In the genomic region with DNA sequence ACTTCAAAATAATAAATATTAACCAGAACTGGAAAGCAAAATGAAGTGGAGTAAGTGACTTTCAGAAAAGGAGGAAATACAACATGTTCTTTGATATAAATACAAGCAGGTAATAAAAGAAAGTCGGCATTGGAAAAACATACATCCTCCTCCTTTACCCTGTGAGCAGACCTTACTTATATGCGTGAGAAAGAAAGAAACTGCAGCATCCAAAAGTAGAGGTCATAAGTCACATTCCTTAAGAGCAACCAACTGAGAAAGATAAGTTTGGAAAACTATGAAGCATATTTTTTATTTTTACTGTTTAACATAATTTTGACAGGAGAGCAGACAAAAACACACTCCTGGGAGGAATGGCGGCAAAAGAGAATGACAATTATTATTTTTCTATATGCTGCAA, we compare ENCODE assay signal across 21 cellular contexts.
DNase-seq lines count a peak whose midpoint lies in the region; ATAC-seq and TF ChIP-seq lines count a peak whose summit lies in the region.
"Had no signal": no experiment of that assay in that cellular context is flagged by ENCODE, and none has a peak within 500 bp of the region (broad histone marks: within the 10 kb centered on the region; RNA-seq: fewer than 3 reads in every experiment).

No MANE protein-coding gene starts in this region.

- H3K9me3 ChIP-seq in smooth muscle cell (replicated peaks; ENCODE audit: low read depth) (no peaks in the 10 kb centered on the region), colonic mucosa (no peaks in the 10 kb centered on the region), vagina (no peaks in the 10 kb centered on the region)
- H3K9me3 ChIP-seq: prostate gland, tibial nerve had no signal

- TF ChIP-seq CTCF in HL-60 (IDR thresholded peaks at IDR 0.05; ENCODE audit: insufficient read depth, low read length): no peak
- no peak for TF ChIP-seq CTCF in smooth muscle cell (IDR thresholded peaks at IDR 0.05; ENCODE audit: borderline replicate concordance, insufficient read depth, poor library complexity, severe bottlenecking)
- TF ChIP-seq CTCF in colonic mucosa (IDR thresholded peaks at IDR 0.05): no peak
- no peak for TF ChIP-seq CTCF in vagina (IDR thresholded peaks at IDR 0.05)

- no peak for ATAC-seq in HG03439 (IDR thresholded peaks at IDR 0.05; ENCODE audit: unreplicated experiment)
- ATAC-seq: HCT116 had no signal

- H3K27me3 Mint-ChIP-seq in activated T-helper 2 cell treated with anti-CD3 and anti-CD28 coated beads, Interferon-gamma antibody, Interleukin-2, Interleukin-4, amounts not matched to agents 10 μg/mL and 5 μg/mL and 100 μg/mL, durations not matched to agents 14 hours and 24 hours and 36 hours (ENCODE audit: low read depth): no peaks in the 10 kb centered on the region
- H3K27me3 Mint-ChIP-seq: activated naive CD8-positive, alpha-beta T cell; stimulated activated naive CD8-positive, alpha-beta T cell treated with anti-CD3 and anti-CD28 coated beads, Interleukin-15, Interleukin-2, amounts not matched to agents 100 ng/mL and 50 ng/mL, for 24 hours had no signal

- peaks cover 3% of the 10 kb centered on the region for H3K9me3 Mint-ChIP-seq in activated T-helper 2 cell treated with anti-CD3 and anti-CD28 coated beads, Interferon-gamma antibody, Interleukin-2, Interleukin-4, amounts not matched to agents 10 μg/mL and 5 μg/mL and 100 μg/mL, durations not matched to agents 14 hours and 24 hours and 36 hours
- H3K9me3 Mint-ChIP-seq: activated T-cell treated with anti-CD3 and anti-CD28 coated beads, Interleukin-2, amount 50 U/mL, for 72 hours; neural crest cell had no signal

- H3K9ac ChIP-seq in smooth muscle cell (ENCODE audit: low read depth) (no peak overlapping the region), colonic mucosa (ENCODE audit: low read depth in 2 of 2, low read length in 2 of 2) (no peak overlapping the region)

- TF ChIP-seq POLR2A in vagina (IDR thresholded peaks at IDR 0.05): no peak

- H3K4me2 ChIP-seq in smooth muscle cell: peak overlapping the region; percentile 66

- H3K27me3 ChIP-seq in HL-60 (ENCODE audit: insufficient read depth, poor library complexity, severe bottlenecking): no peaks in the 10 kb centered on the region
- no peaks in the 10 kb centered on the region for H3K27me3 ChIP-seq in smooth muscle cell (ENCODE audit: low read depth)
- H3K27me3 ChIP-seq in colonic mucosa: no peaks in the 10 kb centered on the region
- no peaks in the 10 kb centered on the region for H3K27me3 ChIP-seq in vagina
- H3K27me3 ChIP-seq: tibial nerve had no signal

- no peak overlapping the region for H3K27ac Mint-ChIP-seq in activated T-helper 2 cell treated with anti-CD3 and anti-CD28 coated beads, Interferon-gamma antibody, Interleukin-2, Interleukin-4, amounts not matched to agents 10 μg/mL and 5 μg/mL and 100 μg/mL, durations not matched to agents 14 hours and 24 hours and 36 hours
- H3K27ac Mint-ChIP-seq: activated T-cell treated with anti-CD3 and anti-CD28 coated beads, Interleukin-2, amount 50 U/mL, for 72 hours; stimulated activated naive CD8-positive, alpha-beta T cell treated with anti-CD3 and anti-CD28 coated beads, Interleukin-15, Interleukin-2, amounts not matched to agents 100 ng/mL and 50 ng/mL, for 24 hours had no signal

- H3K4me3 ChIP-seq in HL-60 (replicated peaks; ENCODE audit: insufficient read depth, low read length) (no peak overlapping the region), smooth muscle cell (no peak overlapping the region), colonic mucosa (no peak overlapping the region), vagina (no peak overlapping the region)
- H3K4me3 ChIP-seq: prostate gland, skin epidermis, tibial nerve had no signal

- intact Hi-C loops in activated T-helper 2 cell treated with anti-CD3 and anti-CD28 coated beads, Interferon-gamma antibody, Interleukin-2, Interleukin-4, amounts not matched to agents 10 μg/mL and 5 μg/mL and 100 μg/mL, durations not matched to agents 14 hours and 24 hours and 36 hours (cut with micrococcal nuclease): no loop called here
- intact Hi-C loops in colonic mucosa (cut with DNase I) (no loop called here), vagina (cut with DNase I) (no loop called here)

- H4K20me1 ChIP-seq in smooth muscle cell (ENCODE audit: low read depth): no peaks in the 10 kb centered on the region

- H3K27ac ChIP-seq in HL-60 (replicated peaks) (peak overlapping the region; percentile 59), smooth muscle cell (ENCODE audit: low read depth) (peak overlapping the region; percentile 66), colonic mucosa (no peak overlapping the region), vagina (no peak overlapping the region)
- H3K27ac ChIP-seq: prostate gland, tibial nerve had no signal

- no peak overlapping the region for H2AFZ ChIP-seq in smooth muscle cell (ENCODE audit: low read depth)

- peaks cover 33% of the 10 kb centered on the region for H3K4me1 Mint-ChIP-seq in activated T-helper 2 cell treated with anti-CD3 and anti-CD28 coated beads, Interferon-gamma antibody, Interleukin-2, Interleukin-4, amounts not matched to agents 10 μg/mL and 5 μg/mL and 100 μg/mL, durations not matched to agents 14 hours and 24 hours and 36 hours (ENCODE audit: low read depth)

- peaks cover 20% of the 10 kb centered on the region for H3K36me3 Mint-ChIP-seq in activated T-helper 2 cell treated with anti-CD3 and anti-CD28 coated beads, Interferon-gamma antibody, Interleukin-2, Interleukin-4, amounts not matched to agents 10 μg/mL and 5 μg/mL and 100 μg/mL, durations not matched to agents 14 hours and 24 hours and 36 hours (ENCODE audit: low read depth)

- 78% methylated on average over 3 of the region's 3 CpGs for WGBS in smooth muscle cell (ENCODE audit: low lambda C conversion rate)

- DNase-seq in HL-60 (ENCODE audit: low read depth in 1 of 2, low spot score in 1 of 2): no peak
- no peak for DNase-seq in activated T-helper 2 cell treated with anti-CD3 and anti-CD28 coated beads, Interferon-gamma antibody, Interleukin-2, Interleukin-4, amounts not matched to agents 10 μg/mL and 5 μg/mL and 100 μg/mL, durations not matched to agents 14 hours and 24 hours and 36 hours (ENCODE audit: low spot score)
- peak; percentile 43 for DNase-seq in glomerular visceral epithelial cell (ENCODE audit: extremely low spot score)
- DNase-seq in smooth muscle cell (lab: John Stamatoyannopoulos, UW; ENCODE audit: unreplicated experiment): no peak
- no peak for DNase-seq in colonic mucosa
- no peak for DNase-seq in vagina (ENCODE audit: extremely low spot score in 2 of 2)
- DNase-seq: activated CD4-positive, alpha-beta T cell treated with anti-CD3 and anti-CD28 coated beads for 1 hour; activated T-cell treated with anti-CD3 and anti-CD28 coated beads, Interleukin-2, amount 50 U/mL, for 72 hours; cortex of kidney; kidney; NCI-H1417; NCI-H510A treated with DMSO at 0.1 percent for 48 hours; stimulated activated CD4-positive, alpha-beta T cell treated with anti-CD3 and anti-CD28 coated beads, Interleukin-2, amount 100 ng/mL, for 48 hours had no signal

- peak overlapping the region; percentile 2 for H3K4me3 Mint-ChIP-seq in activated T-helper 2 cell treated with anti-CD3 and anti-CD28 coated beads, Interferon-gamma antibody, Interleukin-2, Interleukin-4, amounts not matched to agents 10 μg/mL and 5 μg/mL and 100 μg/mL, durations not matched to agents 14 hours and 24 hours and 36 hours (ENCODE audit: low read depth)
- H3K4me3 Mint-ChIP-seq: neural crest cell had no signal

- no peaks in the 10 kb centered on the region for H3F3A ChIP-seq in smooth muscle cell (ENCODE audit: low read depth)

- H3K4me1 ChIP-seq in smooth muscle cell (ENCODE audit: low read depth) (peaks cover 15% of the 10 kb centered on the region), colonic mucosa (no peaks in the 10 kb centered on the region), vagina (no peaks in the 10 kb centered on the region)
- H3K4me1 ChIP-seq: prostate gland, tibial nerve had no signal

- no peaks in the 10 kb centered on the region for H3K79me2 ChIP-seq in smooth muscle cell (ENCODE audit: low read depth)

- no peaks in the 10 kb centered on the region for H3K36me3 ChIP-seq in smooth muscle cell (ENCODE audit: low read depth)
- H3K36me3 ChIP-seq in colonic mucosa: no peaks in the 10 kb centered on the region
- no peaks in the 10 kb centered on the region for H3K36me3 ChIP-seq in vagina
- H3K36me3 ChIP-seq: prostate gland, tibial nerve had no signal

Comparison
In these comparisons a context has a peak if more than half of its experiments do, and no peak if none do; other contexts are left out.
1. H3K27ac ChIP-seq: peak in HL-60 (single experiment) and smooth muscle cell (single experiment); none in colonic mucosa (single experiment) and vagina (single experiment).